8 cellular contexts compared by ENCODE assay signal in the genomic region with DNA sequence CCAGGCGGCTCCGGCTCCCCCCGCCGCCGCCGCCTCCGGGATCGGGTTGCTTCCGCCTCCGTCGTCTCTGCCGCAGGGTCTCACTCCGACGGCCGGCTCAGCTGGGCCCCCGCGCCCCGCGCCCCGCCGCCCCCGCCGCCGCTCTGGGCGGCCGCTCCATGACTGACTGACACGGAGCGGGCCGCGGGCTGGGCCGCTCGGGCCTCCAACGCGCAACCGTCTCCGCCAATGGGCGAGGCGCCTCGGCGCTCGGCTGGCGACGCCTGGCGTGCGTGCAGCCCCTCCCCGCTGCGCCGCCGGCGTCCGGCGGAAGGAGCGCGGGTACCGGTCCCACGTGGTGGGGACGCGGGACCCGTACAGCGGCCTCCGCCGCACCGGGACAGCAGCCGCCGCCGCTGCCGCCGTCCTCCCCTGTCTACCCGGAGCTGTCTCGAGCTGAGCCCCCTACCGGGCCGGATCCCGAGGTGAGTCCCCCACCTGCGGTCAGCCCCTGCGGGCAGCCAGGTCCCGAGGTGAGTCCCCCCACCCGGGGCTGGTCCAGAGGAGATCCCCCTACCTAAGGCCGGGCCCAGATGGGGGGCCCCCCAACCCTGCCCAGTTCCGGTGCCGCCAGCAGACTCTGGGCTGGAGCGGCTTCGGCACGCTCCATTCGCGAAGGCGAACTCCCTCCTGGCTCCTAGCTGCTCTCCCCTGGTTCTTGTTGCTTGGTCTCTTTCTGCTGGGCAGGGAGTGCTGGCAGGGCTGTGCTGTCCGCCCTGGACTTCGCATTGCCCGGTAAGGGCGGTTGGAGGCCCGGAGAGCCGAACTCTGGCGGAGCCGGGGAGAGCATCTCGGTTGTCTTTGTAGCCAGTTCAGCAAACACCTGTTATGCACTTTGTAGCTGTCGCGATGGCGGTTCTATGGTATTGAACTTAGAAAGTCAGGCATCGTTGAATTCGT. TPM values are rescaled to one million over a fixed set of nuclear protein-coding genes. Genes with fewer than 3 reads are reported as not detected.
DNase-seq lines count a peak whose midpoint lies in the region; ATAC-seq and TF ChIP-seq lines count a peak whose summit lies in the region.

A gene (minus strand): TSS at position 230 of the 939 bp plus-strand sequence. CDS start 11,640 bp downstream, outside the sequence.
A gene (plus strand): TSS at position 355 of the 939 bp plus-strand sequence. CDS start 1,387 bp downstream, outside the sequence.

- intact Hi-C loops in Calu3 (cut with micrococcal nuclease; ENCODE audit: unreplicated experiment): loop anchor here (5.0 kb wide), 1 partner anchor 69 kb away; a partner anchor contains a TSS
- intact Hi-C loops in PC-9 (cut with micrococcal nuclease; ENCODE audit: unreplicated experiment): loop anchor here (1.0 kb wide), 2 partner anchors 67 to 118 kb away; a partner anchor contains a TSS

- ATAC-seq in GM21367 (IDR thresholded peaks at IDR 0.05; ENCODE audit: unreplicated experiment): peak; percentile 86

- H3F3A ChIP-seq in PC-9 (ENCODE audit: insufficient read depth, low read depth): peaks cover 15% of the 10 kb centered on the region; the same call in 1 of the 2 replicates

- DNase-seq in Calu3: peak; percentile 94
- peak; percentile 69 to 90 for DNase-seq in PC-9
- DNase-seq in activated T-cell treated with anti-CD3 and anti-CD28 coated beads, Interleukin-2, amount 50 U/mL, for 1 hour: peak; percentile 87
- DNase-seq in stimulated activated CD8-positive, alpha-beta memory T cell treated with anti-CD3 and anti-CD28 coated beads, Interleukin-4, amount 100 ng/mL, for 48 hours: peak; percentile 86

- H2AFZ ChIP-seq in PC-9: peak within 1 kb of the TSS; percentile 99

- H3K79me2 ChIP-seq in PC-9 (ENCODE audit: low read depth): peaks cover 88% of the 10 kb centered on the region

- peaks cover 45% of the 10 kb centered on the region for H3K36me3 Mint-ChIP-seq in Calu3 (ENCODE audit: insufficient read depth, unreplicated experiment)

- peak within 1 kb of the TSS; percentile 86 for H3K27ac Mint-ChIP-seq in Calu3 (ENCODE audit: unreplicated experiment)

- H3K27ac ChIP-seq in HUES48 (ENCODE audit: low read depth, low read length) (peak within 1 kb of the TSS; percentile 90), PC-9 (peak within 1 kb of the TSS; percentile 27; the same call in 1 of the 2 replicates), esophagus (ENCODE audit: low read depth in 2 of 2, low read length in 1 of 2) (peak within 1 kb of the TSS; percentile 93 to 94)

- WGBS in esophagus, 2 donors: 0 to 1% methylated on average over 73 to 100 of the region's 100 CpGs

- no peak for TF ChIP-seq CTCF in Calu3 (IDR thresholded peaks at IDR 0.05; ENCODE audit: unreplicated experiment)
- TF ChIP-seq CTCF in PC-9 (conservative IDR thresholded peaks at IDR 0.05): no peak

- H4K20me1 ChIP-seq in PC-9 (ENCODE audit: insufficient read depth): peaks cover 37% of the 10 kb centered on the region

- H3K9me2 ChIP-seq in PC-9 (ENCODE audit: insufficient read depth): no peaks in the 10 kb centered on the region

- BruUV-seq in Calu3 (replicated peaks; lab: Mats Ljungman, UMichigan) (no TSS peak), PC-9 (replicated peaks; lab: Mats Ljungman, UMichigan) (no TSS peak)

- H3K4me3 Mint-ChIP-seq in Calu3 (ENCODE audit: low read depth, unreplicated experiment): peak within 1 kb of the TSS; percentile 82

- no peaks in the 10 kb centered on the region for H3K9me3 ChIP-seq in HUES48 (ENCODE audit: control insufficient read depth, insufficient read depth, low read length)
- no peaks in the 10 kb centered on the region for H3K9me3 ChIP-seq in PC-9 (ENCODE audit: insufficient read depth, low read depth)
- H3K9me3 ChIP-seq in esophagus (ENCODE audit: control insufficient read depth in 2 of 2, insufficient read depth in 1 of 2, low read depth in 1 of 2, low read length in 1 of 2): peaks cover 0 to 2% of the 10 kb centered on the region in 2 donors
- no peaks in the 10 kb centered on the region for H3K9me3 ChIP-seq in mucosa of stomach (ENCODE audit: control insufficient read depth, low read length)

- peaks cover 14% of the 10 kb centered on the region for H3K4me1 ChIP-seq in HUES48 (ENCODE audit: control insufficient read depth, insufficient read depth, low read length)
- H3K4me1 ChIP-seq in PC-9 (replicated peaks; ENCODE audit: insufficient read depth): peaks cover 22% of the 10 kb centered on the region
- peaks cover 0 to 3% of the 10 kb centered on the region in 2 donors for H3K4me1 ChIP-seq in esophagus (ENCODE audit: control insufficient read depth in 2 of 2, insufficient read depth in 2 of 2, low read length in 1 of 2)
- peaks cover 14% of the 10 kb centered on the region for H3K4me1 ChIP-seq in mucosa of stomach (ENCODE audit: control insufficient read depth, insufficient read depth, low read length)

- H3K27me3 Mint-ChIP-seq in Calu3 (ENCODE audit: unreplicated experiment): no peaks in the 10 kb centered on the region

- H3K27me3 ChIP-seq in HUES48 (ENCODE audit: control insufficient read depth, insufficient read depth, low read length): no peaks in the 10 kb centered on the region
- no peaks in the 10 kb centered on the region for H3K27me3 ChIP-seq in PC-9 (ENCODE audit: insufficient read depth, low read depth)
- H3K27me3 ChIP-seq in esophagus (ENCODE audit: control insufficient read depth in 1 of 2, insufficient read depth in 2 of 2, low read length in 2 of 2): no peaks in the 10 kb centered on the region
- no peaks in the 10 kb centered on the region for H3K27me3 ChIP-seq in mucosa of stomach (ENCODE audit: control insufficient read depth, insufficient read depth, low read length)

- H3K9me3 Mint-ChIP-seq in Calu3 (ENCODE audit: low read depth, unreplicated experiment): no peaks in the 10 kb centered on the region

- H3K9ac ChIP-seq in HUES48 (ENCODE audit: low read depth, low read length) (peak within 1 kb of the TSS; percentile 86), mucosa of stomach (ENCODE audit: low read length) (peak within 1 kb of the TSS; percentile 62)

- peak within 1 kb of the TSS; percentile 96 for H3K4me2 ChIP-seq in PC-9

- CTCF ChIA-PET in Calu3 (lab: Charles Lee) (interaction anchor here (0.6 to 1.2 kb wide), 2 partner anchors 67 to 144 kb away, joined by 3 read pairs; a partner anchor contains a TSS), PC-9 (lab: Charles Lee) (no interaction called here)

- H3K36me3 ChIP-seq in HUES48 (ENCODE audit: control insufficient read depth, insufficient read depth, low read length) (peaks cover 24% of the 10 kb centered on the region), PC-9 (ENCODE audit: low read depth) (peaks cover 13% of the 10 kb centered on the region), esophagus (ENCODE audit: control insufficient read depth in 2 of 2, insufficient read depth in 2 of 2, low read length in 1 of 2) (no peaks in the 10 kb centered on the region), mucosa of stomach (ENCODE audit: control insufficient read depth, insufficient read depth, low read length) (no peaks in the 10 kb centered on the region)

- POLR2A ChIA-PET in PC-9 (lab: Charles Lee; ENCODE audit: unreplicated experiment): interaction anchor here (0.9 kb wide), 1 partner anchor 67 kb away, joined by 4 read pairs; no protein-coding TSS in a partner anchor

- H3K4me1 Mint-ChIP-seq in Calu3 (ENCODE audit: low read depth, unreplicated experiment): peaks cover 39% of the 10 kb centered on the region

- peak within 1 kb of the TSS; percentile 95 for H3K4me3 ChIP-seq in HUES48 (ENCODE audit: low read depth, low read length)
- H3K4me3 ChIP-seq in PC-9: peak within 1 kb of the TSS; percentile 99
- H3K4me3 ChIP-seq in esophagus (ENCODE audit: low read depth in 1 of 2, low read length in 2 of 2): peak within 1 kb of the TSS; percentile 89 to 98
- peak within 1 kb of the TSS; percentile 78 for H3K4me3 ChIP-seq in mucosa of stomach (ENCODE audit: low read length)

RNA-seq across cellular contexts. Expression of the first gene that starts in this region (rescaled TPM):
- total RNA-seq in Calu3 (2022) (35.8 and 36.3 TPM in 2 replicates), PC-9 (2021) (12.1 and 16.4 TPM in 2 replicates)
- polyA plus RNA-seq in esophagus: 1 to 10 TPM; 4.8 to 9.4 TPM

RNA-seq across cellular contexts. Expression of the second gene that starts in this region (rescaled TPM):
- total RNA-seq in Calu3 (2022): 25.2 and 25.7 TPM in 2 replicates
- total RNA-seq in PC-9 (2021): 6.6 and 7.7 TPM in 2 replicates
- 1 to 10 TPM; 2.8 to 3.2 TPM for polyA plus RNA-seq in esophagus

Comparison
In these comparisons a context has a peak if more than half of its experiments do, and no peak if none do; other contexts are left out.
1. Peak in every context shown above with its lines: DNase-seq, ATAC-seq, H3K4me3 ChIP-seq and H3K27ac ChIP-seq.
2. H3K27ac ChIP-seq: peak in every context shown above with its lines; median percentile 94 in esophagus; 90 in HUES48; 27 in PC-9.